8 cellular contexts compared by ENCODE assay signal in the genomic region with DNA sequence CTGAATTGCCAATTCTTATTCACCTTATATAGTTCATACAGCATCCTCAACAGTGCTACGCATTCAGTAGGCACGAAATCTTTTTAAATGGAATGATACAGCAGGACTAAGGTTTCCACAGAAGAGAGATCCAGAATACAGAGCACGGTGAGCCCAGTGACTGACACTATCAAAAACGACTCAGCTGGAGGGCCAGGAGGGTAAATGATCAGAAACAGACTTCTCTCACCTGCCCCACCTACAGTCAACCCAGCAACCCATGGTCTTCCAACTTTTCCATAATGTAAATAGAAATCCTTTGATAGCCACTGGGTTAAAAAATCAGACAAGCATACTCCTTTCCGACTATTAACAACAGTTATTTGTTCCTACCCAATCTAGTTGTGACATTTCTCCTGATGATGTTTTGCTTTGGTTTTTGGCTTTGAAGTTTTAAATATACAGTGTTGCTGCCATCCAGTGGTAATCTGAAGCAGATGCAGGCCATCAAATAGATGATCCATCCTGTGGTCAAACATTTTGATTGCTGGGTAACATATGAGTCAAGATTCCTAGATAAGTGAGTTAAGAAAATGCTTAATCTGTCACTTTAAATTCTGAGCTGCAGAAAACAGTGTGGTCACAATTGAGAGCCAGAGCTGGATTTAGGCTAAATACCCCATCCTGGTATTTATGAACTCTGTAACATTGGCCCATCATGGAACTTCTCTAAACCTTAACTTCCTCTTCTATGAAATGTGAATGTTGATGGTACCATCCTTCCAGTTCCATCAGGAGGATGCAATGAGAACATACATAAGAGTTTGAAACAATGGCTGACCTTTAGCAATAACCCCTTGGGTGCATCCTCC. TPM values are rescaled to one million over a fixed set of nuclear protein-coding genes. Genes with fewer than 3 reads are reported as not detected.
DNase-seq lines count a peak whose midpoint lies in the region; ATAC-seq, FAIRE-seq and TF ChIP-seq lines count a peak whose summit lies in the region.

No MANE protein-coding gene starts in this region.

- H3K4me1 ChIP-seq in HepG2 (ENCODE audit: insufficient read depth, low read length), result no peaks in the 10 kb centered on the region

- DNase-seq in Ammon's horn (ENCODE audit: low spot score), result peak; percentile 68
- DNase-seq in HS-27A (ENCODE audit: low read depth), result peak; percentile 17
- peak; percentile 2 for DNase-seq in NCI-H526 treated with DMSO at 0.1 percent for 48 hours (lab: John Stamatoyannopoulos, UW)
- peak; percentile 64 for DNase-seq in bronchial epithelial cell (ENCODE audit: low read depth)
- DNase-seq in HepG2 (ENCODE audit: low spot score), result peak; percentile 17
- DNase-seq in stimulated activated CD8-positive, alpha-beta memory T cell treated with anti-CD3 and anti-CD28 coated beads, Interleukin-4, amount 100 ng/mL, for 48 hours, result no peak
- DNase-seq in activated naive CD4-positive, alpha-beta T cell treated with anti-CD3 and anti-CD28 coated beads, Interleukin-2, amount 10 ng/mL, durations not matched to agents 7 days and 5 days, result no peak

- no peak overlapping the region for H3K27ac ChIP-seq in HepG2 (ENCODE audit: extremely low read length, insufficient read depth, low read length)

- TF ChIP-seq POLR2A in HepG2 (IDR thresholded peaks at IDR 0.05; ENCODE audit: insufficient read depth in 1 of 2, low read depth in 2 of 2, low read length in 2 of 2), result no peak

- ATAC-seq in GM18508 (IDR thresholded peaks at IDR 0.05; ENCODE audit: insufficient read depth, unreplicated experiment), result peak; percentile 61
- peak; percentile 62 for ATAC-seq in HepG2

- peaks cover 5% of the 10 kb centered on the region for H3K27me3 Mint-ChIP-seq in activated naive CD4-positive, alpha-beta T cell treated with anti-CD3 and anti-CD28 coated beads, Interleukin-2, amount 10 ng/mL, durations not matched to agents 7 days and 5 days

- no peak overlapping the region for H3K4me2 ChIP-seq in HepG2 (ENCODE audit: low read depth, low read length)

- H3K4me3 ChIP-seq in bronchial epithelial cell (ENCODE audit: low read depth, low read length) (no peak overlapping the region), HepG2 (replicated peaks in 1 of 3; ENCODE audit: insufficient read depth in 1 of 3, low read depth in 2 of 3, low read length in 3 of 3) (no peak overlapping the region)

- H3K9me3 ChIP-seq in HepG2 (ENCODE audit: low read length), result no peaks in the 10 kb centered on the region

- BruUV-seq in HepG2 (replicated peaks; lab: Mats Ljungman, UMichigan), result no TSS peak

- no peak for FAIRE-seq in bronchial epithelial cell (lab: Jason Lieb, UNC)
- FAIRE-seq in HepG2 (lab: Jason Lieb, UNC), result peak; percentile 83

- H3K4me3 Mint-ChIP-seq in activated naive CD4-positive, alpha-beta T cell treated with anti-CD3 and anti-CD28 coated beads, Interleukin-2, amount 10 ng/mL, durations not matched to agents 7 days and 5 days, result no peak overlapping the region

- CTCF ChIA-PET in HepG2 (lab: Yijun Ruan, JAX; ENCODE audit: low intra/inter-chr PET ratio, low total read pairs), result interaction anchor here (0.8 to 2.8 kb wide), 4 partner anchors 102 to 1382 kb away, joined by 3 to 27 read pairs (median 18); no protein-coding TSS in a partner anchor
- CTCF ChIA-PET in activated naive CD4-positive, alpha-beta T cell treated with anti-CD3 and anti-CD28 coated beads, Interleukin-2, amount 10 ng/mL, durations not matched to agents 7 days and 5 days (lab: Charles Lee), result interaction anchor here (1.0 to 4.1 kb wide), 4 partner anchors 22 to 1110 kb away, joined by 3 to 15 read pairs (median 3); no protein-coding TSS in a partner anchor

- H3K36me3 Mint-ChIP-seq in activated naive CD4-positive, alpha-beta T cell treated with anti-CD3 and anti-CD28 coated beads, Interleukin-2, amount 10 ng/mL, durations not matched to agents 7 days and 5 days, result no peaks in the 10 kb centered on the region

- 6% methylated on average over 5 of the region's 5 CpGs for WGBS in HepG2 (ENCODE audit: low lambda C conversion rate)

- H3K27ac Mint-ChIP-seq in activated naive CD4-positive, alpha-beta T cell treated with anti-CD3 and anti-CD28 coated beads, Interleukin-2, amount 10 ng/mL, durations not matched to agents 7 days and 5 days, result no peak overlapping the region

- in situ Hi-C loops in HepG2 (cut with HindIII; ENCODE audit: extremely low pct_ligation_motif_present, low pct_unique_long_range_greater_than_20kb), result loop anchor here (5.0 to 10.0 kb wide), 3 partner anchors 99 to 1114 kb away; partner anchors contain the start of gene KCNH5

- intact Hi-C loops in HepG2 (cut with micrococcal nuclease; ENCODE audit: unreplicated experiment), result loop anchor here (1.0 to 10.0 kb wide), 2 partner anchors 232 to 1113 kb away; partner anchors contain the start of gene KCNH5

- no peaks in the 10 kb centered on the region for H3K79me2 ChIP-seq in HepG2 (ENCODE audit: insufficient read depth, low read length)

- H3K36me3 ChIP-seq in bronchial epithelial cell (ENCODE audit: control insufficient read depth, insufficient read depth, low read length) (no peaks in the 10 kb centered on the region), HepG2 (replicated peaks in 1 of 2; ENCODE audit: control insufficient read depth in 1 of 2, insufficient read depth in 2 of 2, low read length in 2 of 2) (no peaks in the 10 kb centered on the region)

- no peak overlapping the region for H2AFZ ChIP-seq in HepG2 (ENCODE audit: low read length)

- no peak overlapping the region for H3K9ac ChIP-seq in HepG2 (ENCODE audit: insufficient read depth, low read depth, low read length)

- no peaks in the 10 kb centered on the region for H3K4me1 Mint-ChIP-seq in activated naive CD4-positive, alpha-beta T cell treated with anti-CD3 and anti-CD28 coated beads, Interleukin-2, amount 10 ng/mL, durations not matched to agents 7 days and 5 days

- H3K27me3 ChIP-seq in bronchial epithelial cell (ENCODE audit: control insufficient read depth, insufficient read depth, low read length) (peaks cover 2% of the 10 kb centered on the region), HepG2 (ENCODE audit: control insufficient read depth in 1 of 2, insufficient read depth in 2 of 2, low read length in 2 of 2) (no peaks in the 10 kb centered on the region; a peak in 1 of 5 replicates)

- peak; percentile 71 for TF ChIP-seq RAD21 in HepG2 (CRISPR knock-in tag; IDR thresholded peaks at IDR 0.05)

- peak; percentile 62 for TF ChIP-seq CTCF in bronchial epithelial cell (IDR thresholded peaks at IDR 0.05; ENCODE audit: insufficient read depth, low read length, severe bottlenecking)
- peak; percentile 76 for TF ChIP-seq CTCF in HepG2 (CRISPR knock-in tag; IDR thresholded peaks at IDR 0.05)

- POLR2A ChIA-PET in HepG2 (lab: Yijun Ruan, JAX), result no interaction called here

- TF ChIP-seq EP300 in HepG2 (IDR thresholded peaks at IDR 0.05; ENCODE audit: low read depth in 2 of 2, low read length in 2 of 2) (no peak), HepG2 (CRISPR knock-in tag; IDR thresholded peaks at IDR 0.05; ENCODE audit: borderline replicate concordance) (no peak)

- H4K20me1 ChIP-seq in HepG2 (ENCODE audit: insufficient read depth, low read length), result no peaks in the 10 kb centered on the region

- H3K9me3 Mint-ChIP-seq in activated naive CD4-positive, alpha-beta T cell treated with anti-CD3 and anti-CD28 coated beads, Interleukin-2, amount 10 ng/mL, durations not matched to agents 7 days and 5 days, result no peaks in the 10 kb centered on the region

TF ChIP-seq in HepG2, 621 proteins besides CTCF, POLR2A, EP300 and RAD21:
- TF ChIP-seq STAG1 (CRISPR knock-in tag; IDR thresholded peaks at IDR 0.05), result peak; percentile 90
- TF ChIP-seq SMC3 (IDR thresholded peaks at IDR 0.05; ENCODE audit: low read length), result peak; percentile 86
- no peak for TF ChIP-seq YEATS2 (CRISPR knock-in tag; IDR thresholded peaks at IDR 0.05; ENCODE audit: borderline replicate concordance)

RNA-seq across cellular contexts. Expression of gene GPHB5, which starts 42.0 kb away (rescaled TPM):
- not detected in 2 replicates for total RNA-seq in bronchial epithelial cell
- not detected in 2 replicates for total RNA-seq in HepG2 (2016; rRNA removed; fragmentation: Illumina TruSeq; extraction: Trizol)
- total RNA-seq in HepG2 (2016; cell fraction: cytosol; rRNA removed; fragmentation: Illumina TruSeq; extraction: Trizol; ENCODE audit: low read depth), result not detected in 2 replicates
- not detected in 2 replicates for total RNA-seq in HepG2 (2016; cell fraction: insoluble cytoplasmic fraction; rRNA removed; fragmentation: Illumina TruSeq; extraction: Trizol)
- not detected in 2 replicates for total RNA-seq in HepG2 (2016; cell fraction: membrane; rRNA removed; fragmentation: Illumina TruSeq; extraction: Trizol)
- total RNA-seq in HepG2 (2016; cell fraction: nucleus; rRNA removed; fragmentation: Illumina TruSeq; extraction: Trizol), result not detected in 2 replicates
- not detected in 2 replicates for polyA plus RNA-seq in HepG2 (2011; rRNA removed)
- polyA plus RNA-seq in HepG2 (2011; cell fraction: cytosol; rRNA removed), result not detected in 2 replicates
- not detected in 2 replicates for polyA plus RNA-seq in HepG2 (2011; cell fraction: nucleus; rRNA removed)
- not detected in 2 replicates for polyA plus RNA-seq in HepG2 (2012)
- not detected in 2 replicates for polyA plus RNA-seq in HepG2 (2016; cell fraction: cytosol; fragmentation: Illumina TruSeq; extraction: Trizol; ENCODE audit: low read depth)
- not detected in 2 replicates for polyA plus RNA-seq in HepG2 (2016; cell fraction: insoluble cytoplasmic fraction; fragmentation: Illumina TruSeq; extraction: Trizol; ENCODE audit: low read depth)
- not detected in 2 replicates for polyA plus RNA-seq in HepG2 (2016; cell fraction: membrane; fragmentation: Illumina TruSeq; extraction: Trizol; ENCODE audit: low read depth)
- polyA plus RNA-seq in HepG2 (2016; cell fraction: nucleus; fragmentation: Illumina TruSeq; extraction: Trizol; ENCODE audit: insufficient read depth, low read depth), result not detected in 2 replicates
- not detected in 2 replicates for polyA minus RNA-seq in HepG2 (2011; rRNA and poly(A)+ RNA removed; ENCODE audit: low replicate concordance)
- not detected in 2 replicates for polyA minus RNA-seq in HepG2 (2011; cell fraction: cytosol; rRNA and poly(A)+ RNA removed)
- not detected in 2 replicates for polyA minus RNA-seq in HepG2 (2011; cell fraction: nucleus; rRNA and poly(A)+ RNA removed)

Comparison
In these comparisons a context has a peak if more than half of its experiments do, and no peak if none do; other contexts are left out.
1. DNase-seq: peak in Ammon's horn (single experiment), HS-27A (single experiment), NCI-H526 treated with DMSO at 0.1 percent for 48 hours (single experiment), bronchial epithelial cell (single experiment) and HepG2 (single experiment); none in stimulated activated CD8-positive, alpha-beta memory T cell treated with anti-CD3 and anti-CD28 coated beads, Interleukin-4, amount 100 ng/mL, for 48 hours (single experiment) and activated naive CD4-positive, alpha-beta T cell treated with anti-CD3 and anti-CD28 coated beads, Interleukin-2, amount 10 ng/mL, durations not matched to agents 7 days and 5 days (single experiment).